In the genomic region with DNA sequence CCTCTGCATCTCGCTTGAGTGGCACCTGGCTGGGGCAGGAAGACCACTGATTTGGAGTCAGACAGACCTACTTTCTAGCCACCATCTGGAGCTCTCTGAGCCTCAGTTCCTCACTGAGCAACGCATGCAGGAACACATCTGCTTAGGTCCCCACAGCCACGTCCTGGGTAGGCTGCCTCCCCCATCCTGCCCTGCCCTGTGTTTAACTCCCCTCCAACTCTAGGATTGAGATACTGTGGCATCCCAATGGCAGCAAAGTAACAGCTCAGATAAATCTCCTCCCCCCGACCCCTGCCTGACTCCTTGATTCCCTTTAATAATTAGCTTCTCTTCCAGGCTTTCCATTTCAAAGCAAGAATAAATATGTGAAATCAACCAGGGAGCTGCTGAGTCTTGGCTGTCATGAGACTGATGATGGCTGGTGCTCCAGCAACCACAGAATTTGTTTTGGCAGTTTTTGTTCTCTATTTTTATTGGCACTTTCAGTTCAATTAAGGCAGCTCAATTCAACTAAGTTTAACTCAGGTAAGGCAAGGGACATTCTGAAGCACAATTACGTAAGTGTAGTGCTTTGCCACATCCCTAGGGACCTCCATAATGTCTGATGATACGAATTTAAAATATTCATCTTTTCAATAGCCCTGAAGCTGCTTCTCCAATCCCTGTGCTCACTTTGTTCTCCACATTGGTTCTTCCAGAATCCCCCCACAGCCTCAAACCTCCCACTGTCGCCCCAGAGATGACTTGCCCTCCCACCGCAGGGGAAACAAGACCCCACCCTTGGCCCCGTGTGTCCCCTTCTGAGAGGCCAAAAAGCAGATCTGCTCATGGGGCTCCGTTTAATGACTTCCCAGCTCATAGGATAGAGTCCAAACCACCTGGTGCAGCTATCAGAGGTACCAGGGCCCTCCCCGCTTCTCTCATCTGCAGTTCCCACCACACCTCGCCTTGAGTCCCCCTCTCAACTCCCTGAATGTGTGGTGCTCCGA, we compare ENCODE assay signal across 9 cellular contexts. TPM values are rescaled to one million over a fixed set of nuclear protein-coding genes. Genes with fewer than 3 reads are reported as not detected.
DNase-seq lines count a peak whose midpoint lies in the region; ATAC-seq and TF ChIP-seq lines count a peak whose summit lies in the region.
"Had no signal": no experiment of that assay in that cellular context is flagged by ENCODE, and none has a peak within 500 bp of the region (broad histone marks: within the 10 kb centered on the region; RNA-seq: fewer than 3 reads in every experiment).

No MANE protein-coding gene starts in this region.

- no peaks in the 10 kb centered on the region for H3K9me3 Mint-ChIP-seq in immature natural killer cell
- H3K9me3 Mint-ChIP-seq in T-helper 2 cell treated with Interferon-gamma antibody and Interleukin-4, amounts not matched to agents 5 μg/mL and 100 μg/mL, for 36 hours, result no peaks in the 10 kb centered on the region
- H3K9me3 Mint-ChIP-seq: activated T-cell treated with anti-CD3 and anti-CD28 coated beads, Interleukin-2, amount 50 U/mL, for 4 hours had no signal

- H3K36me3 Mint-ChIP-seq in immature natural killer cell, result peaks cover 0 to 6% (median 4%) of the 10 kb centered on the region in 3 donors
- H3K36me3 Mint-ChIP-seq in T-helper 2 cell treated with Interferon-gamma antibody and Interleukin-4, amounts not matched to agents 5 μg/mL and 100 μg/mL, for 36 hours (ENCODE audit: low read depth), result no peaks in the 10 kb centered on the region

- H3K9me3 ChIP-seq in ovary, result no peaks in the 10 kb centered on the region

- TF ChIP-seq CTCF in ovary (IDR thresholded peaks at IDR 0.05), result no peak

- no peak overlapping the region for H3K27ac ChIP-seq in ovary

- peaks cover 0 to 28% (median 14%) of the 10 kb centered on the region in 3 donors for H3K27me3 Mint-ChIP-seq in immature natural killer cell (ENCODE audit: low read depth in 3 of 3)
- H3K27me3 Mint-ChIP-seq in T-helper 2 cell treated with Interferon-gamma antibody and Interleukin-4, amounts not matched to agents 5 μg/mL and 100 μg/mL, for 36 hours (ENCODE audit: low read depth), result peaks cover 20% of the 10 kb centered on the region

- peaks cover 2 to 8% of the 10 kb centered on the region in 2 donors for H3K4me1 Mint-ChIP-seq in immature natural killer cell
- peaks cover 15% of the 10 kb centered on the region for H3K4me1 Mint-ChIP-seq in T-helper 2 cell treated with Interferon-gamma antibody and Interleukin-4, amounts not matched to agents 5 μg/mL and 100 μg/mL, for 36 hours (ENCODE audit: low read depth)

- 71 to 73% (median 72%) methylated on average over 13 of the region's 13 CpGs for WGBS in ovary, 3 donors

- TF ChIP-seq EP300 in ovary (IDR thresholded peaks at IDR 0.05), result no peak

- H3K4me1 ChIP-seq in ovary (ENCODE audit: insufficient read depth), result peaks cover 5% of the 10 kb centered on the region

- H3K4me3 Mint-ChIP-seq in immature natural killer cell, result no peak overlapping the region
- H3K4me3 Mint-ChIP-seq in T-helper 2 cell treated with Interferon-gamma antibody and Interleukin-4, amounts not matched to agents 5 μg/mL and 100 μg/mL, for 36 hours, result no peak overlapping the region
- H3K4me3 Mint-ChIP-seq: activated T-cell treated with anti-CD3 and anti-CD28 coated beads, Interleukin-2, amount 50 U/mL, for 4 hours had no signal

- no peak overlapping the region for H3K4me3 ChIP-seq in ovary

- no peaks in the 10 kb centered on the region for H3K27me3 ChIP-seq in ovary

- no peaks in the 10 kb centered on the region for H3K36me3 ChIP-seq in ovary

- no peak for DNase-seq in immature natural killer cell
- DNase-seq in DMS114 treated with DMSO at 0.1 percent for 48 hours (lab: John Stamatoyannopoulos, UW; ENCODE audit: unreplicated experiment), result no peak
- DNase-seq in HUDEP-2 (lab: John Stamatoyannopoulos, UW; ENCODE audit: unreplicated experiment in 76 of 76), result no peak
- DNase-seq in ovary, result no peak
- no peak for DNase-seq in T-helper 2 cell treated with Interferon-gamma antibody and Interleukin-4, amounts not matched to agents 5 μg/mL and 100 μg/mL, for 36 hours (ENCODE audit: low spot score)
- DNase-seq: activated T-cell treated with anti-CD3 and anti-CD28 coated beads, Interleukin-2, amount 50 U/mL, for 4 hours had no signal

- peak overlapping the region in 5 of 6 donors; percentile 19 to 58 (median 41) for H3K27ac Mint-ChIP-seq in immature natural killer cell
- no peak overlapping the region for H3K27ac Mint-ChIP-seq in T-helper 2 cell treated with Interferon-gamma antibody and Interleukin-4, amounts not matched to agents 5 μg/mL and 100 μg/mL, for 36 hours

- intact Hi-C loops in ovary (cut with DNase I), result no loop called here

- ATAC-seq in GM18502 (IDR thresholded peaks at IDR 0.05; ENCODE audit: poor library complexity, unreplicated experiment) (peak; percentile 74), GM21390 (IDR thresholded peaks at IDR 0.05; ENCODE audit: unreplicated experiment) (peak; percentile 69), HG03432 (IDR thresholded peaks at IDR 0.05; ENCODE audit: unreplicated experiment) (peak; percentile 67)
- ATAC-seq: activated T-cell treated with anti-CD3 and anti-CD28 coated beads, Interleukin-2, amount 50 U/mL, for 4 hours had no signal

- no peak for TF ChIP-seq POLR2A in ovary (IDR thresholded peaks at IDR 0.05)

RNA-seq across cellular contexts. Expression of a gene that starts 58.2 kb away (rescaled TPM):
- under 1 TPM in 2 of 3 donors, not detected in 1; 0.12 to 0.32 TPM for polyA plus RNA-seq in immature natural killer cell
- 10 to 100 TPM in 5 of 7 donors, 1 to 10 TPM in 2; 7.7 to 26.2 (median 22.3) TPM for total RNA-seq in ovary
- polyA plus RNA-seq in ovary, result 1 to 10 TPM; 5.1 TPM

Comparison
In these comparisons a context has a peak if more than half of its experiments do, and no peak if none do; other contexts are left out.
1. RNA of a gene that starts 58.2 kb away (polyA plus RNA-seq): 5.1 TPM in ovary; 0.12 to 0.32 TPM in immature natural killer cell; every median in the first group is over 4 times any median in the second.
2. Peak in every context shown above with its lines, with median percentiles within 50 percentile points of each other: ATAC-seq.